15 cellular contexts compared by ENCODE assay signal in the genomic region with DNA sequence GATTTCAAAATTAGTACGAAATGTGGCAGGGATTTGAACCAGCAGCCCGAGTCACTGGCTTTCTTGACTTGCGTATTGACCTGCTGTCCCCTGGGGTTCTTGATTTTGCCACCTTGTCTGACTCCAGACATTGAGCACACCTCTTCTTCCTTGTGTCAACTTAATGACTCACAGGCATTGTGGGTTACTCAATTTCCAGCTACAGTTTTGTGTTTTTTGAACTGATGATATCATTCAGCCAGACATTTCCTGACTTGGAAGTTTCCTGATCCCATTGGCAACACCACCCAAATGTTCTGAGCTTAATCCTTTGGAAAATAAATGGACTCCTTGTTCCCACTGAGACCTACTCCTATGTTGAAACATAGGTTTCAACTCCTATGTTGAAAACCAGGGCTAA.
DNase-seq lines count a peak whose midpoint lies in the region; ATAC-seq and TF ChIP-seq lines count a peak whose summit lies in the region.
"Had no signal": no experiment of that assay in that cellular context is flagged by ENCODE, and none has a peak within 500 bp of the region (broad histone marks: within the 10 kb centered on the region; RNA-seq: fewer than 3 reads in every experiment).

No MANE protein-coding gene starts in this region.

- BruUV-seq in MCF 10A (replicated peaks; lab: Mats Ljungman, UMichigan) = no TSS peak

- H3K36me3 Mint-ChIP-seq in MCF 10A (ENCODE audit: insufficient read depth, unreplicated experiment) = no peaks in the 10 kb centered on the region

- H3K36me3 ChIP-seq in left ventricle myocardium inferior (no peaks in the 10 kb centered on the region), suprapubic skin (no peaks in the 10 kb centered on the region)
- H3K36me3 ChIP-seq: tibial artery had no signal

- no peak overlapping the region for H3K4me3 ChIP-seq in left ventricle myocardium inferior
- no peak overlapping the region for H3K4me3 ChIP-seq in suprapubic skin
- H3K4me3 ChIP-seq: tibial artery had no signal

- TF ChIP-seq POLR2A in suprapubic skin (IDR thresholded peaks at IDR 0.05) = no peak

- TF ChIP-seq EP300 in suprapubic skin (IDR thresholded peaks at IDR 0.05) = no peak

- no peak overlapping the region for H3K4me3 Mint-ChIP-seq in MCF 10A (ENCODE audit: unreplicated experiment)
- H3K4me3 Mint-ChIP-seq: activated T-helper 1 cell treated with anti-CD3 and anti-CD28 coated beads, Interleukin-12 subunit alpha, Interleukin-12 subunit beta, Interleukin-2, Interleukin-4 antibody, amounts not matched to agents 30 ng/mL and 10 ng/mL and 1 ng/mL, durations not matched to agents 14 hours and 24 hours and 36 hours had no signal

- POLR2A ChIA-PET in MCF 10A (lab: Yijun Ruan, JAX) = interaction anchor here (0.6 to 2.3 kb wide), 7 partner anchors 10 to 1441 kb away, joined by 3 to 14 read pairs (median 4); no protein-coding TSS in a partner anchor

- no peak for ATAC-seq in Right ventricle myocardium superior (ENCODE audit: poor library complexity)
- ATAC-seq in HG03159 (IDR thresholded peaks at IDR 0.05; ENCODE audit: unreplicated experiment) = no peak
- ATAC-seq: sciatic nerve had no signal

- H3K27me3 ChIP-seq in left ventricle myocardium inferior (ENCODE audit: low read depth) = no peaks in the 10 kb centered on the region
- no peaks in the 10 kb centered on the region for H3K27me3 ChIP-seq in suprapubic skin
- H3K27me3 ChIP-seq: tibial artery had no signal

- H3K9me3 ChIP-seq in left ventricle myocardium inferior (replicated peaks) (no peaks in the 10 kb centered on the region), suprapubic skin (no peaks in the 10 kb centered on the region)
- H3K9me3 ChIP-seq: tibial artery had no signal

- peak overlapping the region; percentile 14 for H3K27ac ChIP-seq in left ventricle myocardium inferior (replicated peaks)
- no peak overlapping the region for H3K27ac ChIP-seq in suprapubic skin
- H3K27ac ChIP-seq: tibial artery had no signal

- TF ChIP-seq CTCF in left ventricle myocardium inferior (IDR thresholded peaks at IDR 0.05; ENCODE audit: borderline replicate concordance) = no peak
- no peak for TF ChIP-seq CTCF in MCF 10A (IDR thresholded peaks at IDR 0.05; ENCODE audit: unreplicated experiment)
- TF ChIP-seq CTCF in suprapubic skin (IDR thresholded peaks at IDR 0.05) = no peak

- CTCF ChIA-PET in MCF 10A (lab: Yijun Ruan, JAX) = interaction anchor here (0.8 to 2.9 kb wide), 7 partner anchors 10 to 647 kb away, joined by 3 to 14 read pairs (median 4); no protein-coding TSS in a partner anchor

- no peaks in the 10 kb centered on the region for H3K27me3 Mint-ChIP-seq in MCF 10A (ENCODE audit: insufficient read depth, unreplicated experiment)

- peak overlapping the region; percentile 34 for H3K27ac Mint-ChIP-seq in MCF 10A (ENCODE audit: low read depth, unreplicated experiment)
- H3K27ac Mint-ChIP-seq: activated T-helper 1 cell treated with anti-CD3 and anti-CD28 coated beads, Interleukin-12 subunit alpha, Interleukin-12 subunit beta, Interleukin-2, Interleukin-4 antibody, amounts not matched to agents 30 ng/mL and 10 ng/mL and 1 ng/mL, durations not matched to agents 14 hours and 24 hours and 36 hours had no signal

- H3K4me1 Mint-ChIP-seq in MCF 10A (ENCODE audit: insufficient read depth, unreplicated experiment) = peaks cover 22% of the 10 kb centered on the region

- H3K9me3 Mint-ChIP-seq in MCF 10A (ENCODE audit: unreplicated experiment) = no peaks in the 10 kb centered on the region
- H3K9me3 Mint-ChIP-seq: activated T-helper 1 cell treated with anti-CD3 and anti-CD28 coated beads, Interleukin-12 subunit alpha, Interleukin-12 subunit beta, Interleukin-2, Interleukin-4 antibody, amounts not matched to agents 30 ng/mL and 10 ng/mL and 1 ng/mL, durations not matched to agents 14 hours and 24 hours and 36 hours had no signal

- intact Hi-C loops in left ventricle myocardium inferior (cut with micrococcal nuclease) = no loop called here
- intact Hi-C loops in Right ventricle myocardium superior (cut with DNase I) = no loop called here
- intact Hi-C loops in MCF 10A (cut with micrococcal nuclease) = no loop called here

- H3K4me1 ChIP-seq in left ventricle myocardium inferior = no peaks in the 10 kb centered on the region
- H3K4me1 ChIP-seq in suprapubic skin = no peaks in the 10 kb centered on the region

- 85% methylated on average over 3 of the region's 3 CpGs for WGBS in suprapubic skin

- DNase-seq in left ventricle myocardium inferior (no peak), Right ventricle myocardium superior (no peak), MCF 10A (ENCODE audit: unreplicated experiment) (peak; percentile 96), glomerular visceral epithelial cell (ENCODE audit: extremely low spot score) (peak; percentile 8), suprapubic skin (ENCODE audit: low spot score in 2 of 2) (no peak), NCI-H510A treated with DMSO at 0.1 percent for 48 hours (lab: John Stamatoyannopoulos, UW) (no peak)
- no peak for DNase-seq in activated T-cell treated with anti-CD3 and anti-CD28 coated beads, Interleukin-2, amount 50 U/mL, for 1 hour
- DNase-seq: central memory CD4-positive, alpha-beta T cell; hypothalamus; NCI-H1105; NCI-H774; tibial artery had no signal

Comparison
In these comparisons a context has a peak if more than half of its experiments do, and no peak if none do; other contexts are left out.
1. DNase-seq: peak in MCF 10A (single experiment) and glomerular visceral epithelial cell (single experiment); none in left ventricle myocardium inferior (single experiment), Right ventricle myocardium superior (single experiment), suprapubic skin (0 of 2), NCI-H510A treated with DMSO at 0.1 percent for 48 hours (single experiment) and activated T-cell treated with anti-CD3 and anti-CD28 coated beads, Interleukin-2, amount 50 U/mL, for 1 hour (single experiment).